Comparison of ENCODE assay signal across 18 cellular contexts in the genomic region with DNA sequence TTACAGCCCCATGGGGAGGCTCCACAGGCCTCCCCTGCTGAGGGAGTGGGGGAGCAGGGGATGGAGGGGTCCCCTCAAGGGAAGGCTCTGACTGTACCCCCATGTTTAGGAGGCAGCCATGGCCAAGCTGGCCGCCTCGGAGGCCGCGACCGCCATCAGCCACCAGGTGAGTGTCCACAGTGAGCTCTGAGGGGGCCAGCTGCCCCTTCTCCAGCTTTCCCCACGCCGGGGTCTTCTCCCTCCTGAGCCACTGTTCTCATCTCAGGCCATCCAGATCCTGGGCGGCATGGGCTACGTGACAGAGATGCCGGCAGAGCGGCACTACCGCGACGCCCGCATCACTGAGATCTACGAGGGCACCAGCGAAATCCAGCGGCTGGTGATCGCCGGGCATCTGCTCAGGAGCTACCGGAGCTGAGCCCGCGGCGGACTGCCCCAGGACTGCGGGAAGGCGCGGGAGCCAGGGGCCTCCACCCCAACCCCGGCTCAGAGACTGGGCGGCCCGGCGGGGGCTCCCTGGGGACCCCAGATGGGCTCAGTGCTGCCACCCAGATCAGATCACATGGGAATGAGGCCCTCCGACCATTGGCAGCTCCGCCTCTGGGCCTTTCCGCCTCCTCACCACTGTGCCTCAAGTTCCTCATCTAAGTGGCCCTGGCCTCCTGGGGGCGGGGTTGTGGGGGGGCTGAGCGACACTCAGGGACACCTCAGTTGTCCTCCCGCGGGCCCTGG. TPM values are rescaled to one million over a fixed set of nuclear protein-coding genes. Genes with fewer than 3 reads are reported as not detected.
A peak's percentile ranks its signal among the peaks of the same experiment; 100 is the strongest.
DNase-seq lines count a peak whose midpoint lies in the region; ATAC-seq and TF ChIP-seq lines count a peak whose summit lies in the region.
"Had no signal": no experiment of that assay in that cellular context is flagged by ENCODE, and none has a peak within 500 bp of the region (broad histone marks: within the 10 kb centered on the region; RNA-seq: fewer than 3 reads in every experiment).

No MANE protein-coding gene starts in this region.

- peak; percentile 4 for ATAC-seq in Right ventricle myocardium superior (ENCODE audit: poor library complexity)
- ATAC-seq in heart right ventricle: no peak
- ATAC-seq in left lobe of liver: peak; percentile 2
- ATAC-seq: CD8-positive, alpha-beta T cell; Right ventricle myocardium inferior had no signal

- no peak overlapping the region for H3K27ac Mint-ChIP-seq in endothelial cell (ENCODE audit: unreplicated experiment)
- H3K27ac Mint-ChIP-seq: CD8-positive, alpha-beta T cell had no signal

- DNase-seq in Right ventricle myocardium superior: no peak
- no peak for DNase-seq in heart right ventricle
- DNase-seq in NB4 (ENCODE audit: low read depth): peak; percentile 60
- DNase-seq in left lobe of liver (ENCODE audit: low spot score): no peak
- no peak for DNase-seq in NCI-H187 (lab: John Stamatoyannopoulos, UW)
- no peak for DNase-seq in stimulated activated CD4-positive, alpha-beta T cell treated with anti-CD3 and anti-CD28 coated beads, Interleukin-4, amount 100 ng/mL, for 4 hours
- no peak for DNase-seq in endothelial cell (ENCODE audit: low spot score)
- DNase-seq: 8988T; CD8-positive, alpha-beta T cell; DND-41; GOT3; KBM-7; MV-4-11; NCI-H1417; NCI-H1694 treated with DMSO at 0.1 percent for 48 hours; NCI-H446 treated with DMSO at 0.1 percent for 48 hours; NCI-H526 treated with DMSO at 0.1 percent for 48 hours had no signal

- H3K36me3 ChIP-seq in heart right ventricle: peaks cover 0 to 44% (median 0%) of the 10 kb centered on the region in 9 donors

- no peaks in the 10 kb centered on the region for H3K9me3 Mint-ChIP-seq in endothelial cell (ENCODE audit: unreplicated experiment)
- H3K9me3 Mint-ChIP-seq: CD8-positive, alpha-beta T cell had no signal

- peaks cover 3% of the 10 kb centered on the region for H3K36me3 Mint-ChIP-seq in endothelial cell (ENCODE audit: low read depth, unreplicated experiment)

- no peaks in the 10 kb centered on the region for H3K9me3 ChIP-seq in heart right ventricle

- no peaks in the 10 kb centered on the region for H3K4me1 Mint-ChIP-seq in endothelial cell (ENCODE audit: unreplicated experiment)

- TF ChIP-seq POLR2A in NB4 (IDR thresholded peaks at IDR 0.05; ENCODE audit: extremely low read depth, insufficient read length): no peak

- H3K4me3 ChIP-seq in heart right ventricle: no peak overlapping the region
- H3K4me3 ChIP-seq in NB4 (ENCODE audit: low read depth, low read length): no peak overlapping the region

- peaks cover 3% of the 10 kb centered on the region for H3K27me3 Mint-ChIP-seq in endothelial cell (ENCODE audit: unreplicated experiment)

- intact Hi-C loops in Right ventricle myocardium superior (cut with DNase I): no loop called here
- intact Hi-C loops in heart right ventricle (cut with DNase I): loop anchor here in 1 of 10 donors (10.0 kb wide), 1 partner anchor 236 kb away; the partner anchor contains the start of gene HNF1A

- 95 to 96% methylated on average over 38 of the region's 38 CpGs for WGBS in heart right ventricle, 2 donors

- no peak overlapping the region for H3K27ac ChIP-seq in heart right ventricle

- no peak overlapping the region for H3K4me3 Mint-ChIP-seq in endothelial cell (ENCODE audit: unreplicated experiment)
- H3K4me3 Mint-ChIP-seq: CD8-positive, alpha-beta T cell had no signal

- H3K27me3 ChIP-seq in heart right ventricle: no peaks in the 10 kb centered on the region

- TF ChIP-seq CTCF in heart right ventricle (IDR thresholded peaks at IDR 0.05) (no peak), NB4 (IDR thresholded peaks at IDR 0.05; ENCODE audit: low read depth, low read length) (no peak), endothelial cell (IDR thresholded peaks at IDR 0.05; ENCODE audit: unreplicated experiment) (no peak)

- no peaks in the 10 kb centered on the region for H3K4me1 ChIP-seq in heart right ventricle

RNA-seq across cellular contexts. Expression of gene ACADS, which starts 13.6 kb away (rescaled TPM):
- 113 TPM for total RNA-seq in Right ventricle myocardium superior
- 100 to 1,000 TPM in 1 of 10 donors, 10 to 100 TPM in 9; 67.0 to 119 (median 77.9) TPM for total RNA-seq in heart right ventricle
- polyA plus RNA-seq in heart right ventricle: 10 to 100 TPM; 64.4 to 69.0 TPM
- total RNA-seq in left lobe of liver: 198 TPM
- 5.6 TPM for total RNA-seq in endothelial cell (ENCODE audit: unreplicated experiment)

RNA-seq across cellular contexts. Expression of gene UNC119B, which starts 28.9 kb away (rescaled TPM):
- 13.4 TPM for total RNA-seq in Right ventricle myocardium superior
- total RNA-seq in heart right ventricle: 10 to 100 TPM in 5 of 10 donors, 1 to 10 TPM in 5; 5.9 to 15.4 (median 9.6) TPM
- polyA plus RNA-seq in heart right ventricle: 1 to 10 TPM; 5.0 to 9.5 TPM
- total RNA-seq in left lobe of liver: 10.7 TPM
- 35.0 TPM for total RNA-seq in endothelial cell (ENCODE audit: unreplicated experiment)

RNA-seq across cellular contexts. Expression of gene MLEC, which starts 52.2 kb away (rescaled TPM):
- 125 TPM for total RNA-seq in Right ventricle myocardium superior
- 100 to 1,000 TPM in 8 of 10 donors, 10 to 100 TPM in 2; 95.1 to 179 (median 118) TPM for total RNA-seq in heart right ventricle
- polyA plus RNA-seq in heart right ventricle: 10 to 100 TPM; 35.3 to 59.2 TPM
- total RNA-seq in left lobe of liver: 194 TPM
- 124 TPM for total RNA-seq in endothelial cell (ENCODE audit: unreplicated experiment)

Comparison
In these comparisons a context has a peak if more than half of its experiments do, and no peak if none do; other contexts are left out.
1. ATAC-seq: peak in Right ventricle myocardium superior (single experiment) and left lobe of liver (single experiment); none in heart right ventricle (0 of 8).
2. RNA of gene ACADS, which starts 13.6 kb away (total RNA-seq): 198 TPM in left lobe of liver (single experiment), 113 TPM in Right ventricle myocardium superior (single experiment) and 67.0 to 119 TPM in heart right ventricle; 5.6 TPM in endothelial cell (single experiment); every median in the first group is over 10 times any median in the second.